In the genomic region with DNA sequence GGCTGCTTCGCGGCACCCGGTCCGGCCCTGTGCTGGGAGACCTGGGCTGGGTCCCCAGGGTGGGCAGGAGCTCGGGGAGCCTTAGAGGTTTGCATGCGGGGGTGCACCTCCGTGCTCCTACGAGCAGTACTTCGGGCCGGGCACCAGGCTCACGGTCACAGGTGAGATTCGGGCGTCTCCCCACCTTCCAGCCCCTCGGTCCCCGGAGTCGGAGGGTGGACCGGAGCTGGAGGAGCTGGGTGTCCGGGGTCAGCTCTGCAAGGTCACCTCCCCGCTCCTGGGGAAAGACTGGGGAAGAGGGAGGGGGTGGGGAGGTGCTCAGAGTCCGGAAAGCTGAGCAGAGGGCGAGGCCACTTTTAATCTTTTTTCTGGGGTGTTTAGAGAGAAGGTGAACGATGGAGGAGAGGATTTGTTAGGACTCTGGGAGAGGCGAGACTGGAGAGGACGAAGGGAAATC, we compare ENCODE assay signal across 9 cellular contexts. TPM values are rescaled to one million over a fixed set of nuclear protein-coding genes. Genes with fewer than 3 reads are reported as not detected.
A peak's percentile ranks its signal among the peaks of the same experiment; 100 is the strongest.
DNase-seq lines count a peak whose midpoint lies in the region; ATAC-seq, FAIRE-seq and TF ChIP-seq lines count a peak whose summit lies in the region.
"Had no signal": no experiment of that assay in that cellular context is flagged by ENCODE, and none has a peak within 500 bp of the region (broad histone marks: within the 10 kb centered on the region; RNA-seq: fewer than 3 reads in every experiment).

No MANE protein-coding gene starts in this region.

- H3K27me3 Mint-ChIP-seq in astrocyte (ENCODE audit: low read depth, unreplicated experiment): peaks cover 20% of the 10 kb centered on the region

- no peaks in the 10 kb centered on the region for H3K9me3 Mint-ChIP-seq in astrocyte (ENCODE audit: unreplicated experiment)

- H3K4me1 ChIP-seq in astrocyte (ENCODE audit: insufficient read depth, low read length): peaks cover 32% of the 10 kb centered on the region
- peaks cover 4% of the 10 kb centered on the region for H3K4me1 ChIP-seq in mesendoderm (ENCODE audit: control insufficient read depth, low read depth, low read length)

- H2AFZ ChIP-seq in astrocyte (ENCODE audit: low read depth, low read length): peak overlapping the region; percentile 38

- H3K36me3 Mint-ChIP-seq in astrocyte (ENCODE audit: low read depth, unreplicated experiment): peaks cover 10% of the 10 kb centered on the region

- peak overlapping the region; percentile 96 for H3K4me2 ChIP-seq in astrocyte (ENCODE audit: low read length)
- peak overlapping the region; percentile 91 for H3K4me2 ChIP-seq in mesendoderm (ENCODE audit: low read length)

- no peak overlapping the region for H3K4ac ChIP-seq in mesendoderm (ENCODE audit: low read depth, low read length)

- peaks cover 66% of the 10 kb centered on the region for H3K79me2 ChIP-seq in astrocyte (ENCODE audit: insufficient read depth, low read length)
- no peaks in the 10 kb centered on the region for H3K79me2 ChIP-seq in mesendoderm (ENCODE audit: control insufficient read depth, insufficient read depth, low read length)

- no peak overlapping the region for H2AK5ac ChIP-seq in mesendoderm (ENCODE audit: low read length)

- H3K27ac ChIP-seq in astrocyte (ENCODE audit: low read depth, low read length) (peak overlapping the region; percentile 82), mesendoderm (ENCODE audit: low read depth, low read length) (no peak overlapping the region)

- peak overlapping the region; percentile 92 for H3K4me3 Mint-ChIP-seq in astrocyte (ENCODE audit: unreplicated experiment)

- no peak for DNase-seq in astrocyte (ENCODE audit: low read depth)
- peak; percentile 32 for DNase-seq in mesendoderm
- no peak for DNase-seq in NCI-H2227 treated with DMSO at 0.1 percent for 48 hours (lab: John Stamatoyannopoulos, UW)
- no peak for DNase-seq in activated effector memory CD4-positive, alpha-beta T cell treated with Interleukin-2 at 50 U/mL for 16 hours
- DNase-seq in COR-L47 (lab: John Stamatoyannopoulos, UW): no peak
- DNase-seq in superior temporal gyrus (ENCODE audit: extremely low spot score): no peak

- peak overlapping the region; percentile 67 for H3K27ac Mint-ChIP-seq in astrocyte (ENCODE audit: unreplicated experiment)

- H3K56ac ChIP-seq in mesendoderm (ENCODE audit: low read length): peak overlapping the region; percentile 68

- peaks cover 11% of the 10 kb centered on the region for H3K36me3 ChIP-seq in astrocyte (ENCODE audit: insufficient read depth, low read length)
- no peaks in the 10 kb centered on the region for H3K36me3 ChIP-seq in mesendoderm (ENCODE audit: control insufficient read depth, insufficient read depth, low read length)

- ATAC-seq in GM19395 (IDR thresholded peaks at IDR 0.05; ENCODE audit: unreplicated experiment) (peak; percentile 42), HG03095 (IDR thresholded peaks at IDR 0.05; ENCODE audit: unreplicated experiment) (peak; percentile 30)

- peaks cover 3% of the 10 kb centered on the region for H3K27me3 ChIP-seq in astrocyte (ENCODE audit: insufficient read depth, low read length)
- H3K27me3 ChIP-seq in mesendoderm (ENCODE audit: insufficient read depth, low read length, poor library complexity): no peaks in the 10 kb centered on the region

- no peak overlapping the region for H2BK120ac ChIP-seq in mesendoderm (ENCODE audit: low read depth, low read length)

- H3K4me3 ChIP-seq in astrocyte (ENCODE audit: insufficient read depth, low read depth, low read length): peak overlapping the region; percentile 74
- H3K4me3 ChIP-seq in mesendoderm (ENCODE audit: low read length): peak overlapping the region; percentile 47

- no peak for TF ChIP-seq CTCF in astrocyte (IDR thresholded peaks at IDR 0.05; ENCODE audit: insufficient read depth, low read depth, low read length)

- no peaks in the 10 kb centered on the region for H3K9me3 ChIP-seq in astrocyte (ENCODE audit: insufficient read depth, low read depth, low read length)

- peaks cover 57% of the 10 kb centered on the region for H3K4me1 Mint-ChIP-seq in astrocyte (ENCODE audit: low read depth, unreplicated experiment)

- H4K5ac ChIP-seq in mesendoderm (ENCODE audit: low read length): no peak overlapping the region

- H4K20me1 ChIP-seq in astrocyte (ENCODE audit: insufficient read depth, low read length): no peaks in the 10 kb centered on the region

- no peak for FAIRE-seq in astrocyte (lab: Jason Lieb, UNC)

- H3K79me1 ChIP-seq in mesendoderm (ENCODE audit: low read length): no peaks in the 10 kb centered on the region

- no peak overlapping the region for H2BK5ac ChIP-seq in mesendoderm (ENCODE audit: low read length)

- no peak overlapping the region for H4K8ac ChIP-seq in mesendoderm (ENCODE audit: low read depth, low read length)

- H3K18ac ChIP-seq in mesendoderm (ENCODE audit: low read length): no peak overlapping the region

- H3K9ac ChIP-seq in astrocyte (ENCODE audit: low read length) (peak overlapping the region; percentile 89), mesendoderm (ENCODE audit: low read length) (peak overlapping the region; percentile 68)

- H2BK15ac ChIP-seq in mesendoderm (replicated peaks; ENCODE audit: low read depth): no peak overlapping the region

- peak overlapping the region; percentile 98 for H3K23ac ChIP-seq in mesendoderm (ENCODE audit: low read length)

- WGBS in mesendoderm (ENCODE audit: extremely low coverage, insufficient coverage, low lambda C conversion rate): no CpG with 5 or more reads among the region's 24 CpGs

RNA-seq across cellular contexts. Expression of a gene that starts 26.6 kb away (rescaled TPM):
- not detected in 2 replicates for total RNA-seq in astrocyte
- 2.3 TPM for polyA plus RNA-seq in mesendoderm (2013, experiment 1 of 2)
- 2.7 TPM for polyA plus RNA-seq in mesendoderm (2013, experiment 2 of 2)
- total RNA-seq: lung microvascular endothelial cell had no signal

RNA-seq across cellular contexts. Expression of a gene that starts 48.1 kb away (rescaled TPM):
- not detected in 2 replicates for total RNA-seq in astrocyte
- polyA plus RNA-seq in mesendoderm (2013, experiment 1 of 2): 1.1 TPM
- 1.2 TPM for polyA plus RNA-seq in mesendoderm (2013, experiment 2 of 2)
- total RNA-seq: lung microvascular endothelial cell had no signal

RNA-seq across cellular contexts. Expression of a gene that starts 57.5 kb away (rescaled TPM):
- total RNA-seq in astrocyte: 15.7 and 16.2 TPM in 2 replicates
- 5.5 TPM for polyA plus RNA-seq in mesendoderm (2013, experiment 1 of 2)
- 5.0 TPM for polyA plus RNA-seq in mesendoderm (2013, experiment 2 of 2)
